28 cellular contexts compared by ENCODE assay signal in genomic region chr14:104779776-104780512, GRCh38.
"Had no signal": no experiment of that assay in that cellular context is flagged by ENCODE, and none has a peak within 500 bp of the region (broad histone marks: within the 10 kb centered on the region; RNA-seq: fewer than 3 reads in every experiment).

No MANE protein-coding gene starts in this region.

- H3K4me3 Mint-ChIP-seq: activated CD4-positive, alpha-beta memory T cell treated with anti-CD3 and anti-CD28 coated beads, Interleukin-2, amount 10 ng/mL, durations not matched to agents 7 days and 5 days; activated CD4-positive, alpha-beta T cell treated with anti-CD3 and anti-CD28 coated beads, Interleukin-2, amount 10 ng/mL, durations not matched to agents 7 days and 5 days; activated naive CD4-positive, alpha-beta T cell treated with anti-CD3 and anti-CD28 coated beads, Interleukin-2, amount 10 ng/mL, durations not matched to agents 7 days and 5 days; activated naive CD8-positive, alpha-beta T cell treated with anti-CD3 and anti-CD28 coated beads, Interleukin-2, amount 10 ng/mL, durations not matched to agents 7 days and 5 days; activated T-cell treated with anti-CD3 and anti-CD28 coated beads, Interleukin-2, amount 50 U/mL, for 24 hours; activated T-cell treated with anti-CD3 and anti-CD28 coated beads, Interleukin-2, amount 50 U/mL, for 72 hours; brain had no signal

- H3K27me3 ChIP-seq: ascending aorta, breast epithelium, cardiac muscle cell, colonic mucosa, esophagus squamous epithelium, gastroesophageal sphincter had no signal

- H3K4me3 ChIP-seq: ascending aorta, breast epithelium, cardiac muscle cell, colonic mucosa, esophagus squamous epithelium, gastroesophageal sphincter had no signal

- H3K4me1 Mint-ChIP-seq: activated CD4-positive, alpha-beta memory T cell treated with anti-CD3 and anti-CD28 coated beads, Interleukin-2, amount 10 ng/mL, durations not matched to agents 7 days and 5 days; activated CD4-positive, alpha-beta T cell treated with anti-CD3 and anti-CD28 coated beads, Interleukin-2, amount 10 ng/mL, durations not matched to agents 7 days and 5 days; activated naive CD4-positive, alpha-beta T cell treated with anti-CD3 and anti-CD28 coated beads, Interleukin-2, amount 10 ng/mL, durations not matched to agents 7 days and 5 days; activated naive CD8-positive, alpha-beta T cell treated with anti-CD3 and anti-CD28 coated beads, Interleukin-2, amount 10 ng/mL, durations not matched to agents 7 days and 5 days had no signal

- H3K27ac Mint-ChIP-seq: activated CD4-positive, alpha-beta memory T cell treated with anti-CD3 and anti-CD28 coated beads, Interleukin-2, amount 10 ng/mL, durations not matched to agents 7 days and 5 days; activated CD4-positive, alpha-beta T cell treated with anti-CD3 and anti-CD28 coated beads, Interleukin-2, amount 10 ng/mL, durations not matched to agents 7 days and 5 days; activated naive CD4-positive, alpha-beta T cell treated with anti-CD3 and anti-CD28 coated beads, Interleukin-2, amount 10 ng/mL, durations not matched to agents 7 days and 5 days; activated naive CD4-positive, alpha-beta T cell treated with anti-CD3 and anti-CD28 coated beads, Interleukin-2, amount 50 U/mL, for 72 hours; activated naive CD8-positive, alpha-beta T cell treated with anti-CD3 and anti-CD28 coated beads, Interleukin-2, amount 10 ng/mL, durations not matched to agents 7 days and 5 days; activated T-cell treated with anti-CD3 and anti-CD28 coated beads, Interleukin-2, amount 50 U/mL, for 24 hours; activated T-cell treated with anti-CD3 and anti-CD28 coated beads, Interleukin-2, amount 50 U/mL, for 72 hours had no signal

- H3K27ac ChIP-seq: ascending aorta, breast epithelium, cardiac muscle cell, colonic mucosa, epithelial cell of prostate, esophagus squamous epithelium had no signal

- DNase-seq: activated CD4-positive, alpha-beta memory T cell treated with anti-CD3 and anti-CD28 coated beads, Interleukin-2, amount 10 ng/mL, durations not matched to agents 7 days and 5 days; activated CD4-positive, alpha-beta T cell treated with anti-CD3 and anti-CD28 coated beads for 1 hour; activated CD4-positive, alpha-beta T cell treated with anti-CD3 and anti-CD28 coated beads for 4 hours; activated CD4-positive, alpha-beta T cell treated with anti-CD3 and anti-CD28 coated beads, Interleukin-2, amount 10 ng/mL, durations not matched to agents 7 days and 5 days; activated CD4-positive, alpha-beta T cell treated with anti-CD3 and anti-CD28 coated beads, Interleukin-2, amount 50 U/mL, for 4 hours; activated CD8-positive, alpha-beta memory T cell treated with anti-CD3 and anti-CD28 coated beads, Interleukin-2, amount 50 U/mL, for 48 hours; activated gamma-delta T cell; activated naive CD4-positive, alpha-beta T cell; activated naive CD4-positive, alpha-beta T cell treated with anti-CD3 and anti-CD28 coated beads, Interleukin-2, amount 10 ng/mL, durations not matched to agents 7 days and 5 days; activated naive CD8-positive, alpha-beta T cell treated with anti-CD3 and anti-CD28 coated beads, Interleukin-2, amount 10 ng/mL, durations not matched to agents 7 days and 5 days; activated T-cell treated with anti-CD3 and anti-CD28 coated beads for 4 hours; activated T-cell treated with anti-CD3 and anti-CD28 coated beads, Interleukin-2, amount 50 U/mL, for 24 hours; activated T-cell treated with anti-CD3 and anti-CD28 coated beads, Interleukin-2, amount 50 U/mL, for 72 hours; central memory CD4-positive, alpha-beta T cell; cerebellar nuclear complex; colonic mucosa; effector CD8-positive, alpha-beta T cell; esophagus squamous epithelium; foreskin melanocyte; head of caudate nucleus; T-helper 2 cell had no signal

- H3K9me3 ChIP-seq: ascending aorta, breast epithelium, colonic mucosa, esophagus squamous epithelium, gastroesophageal sphincter had no signal

- ATAC-seq: activated naive CD4-positive, alpha-beta T cell treated with anti-CD3 and anti-CD28 coated beads, Interleukin-2, amount 50 U/mL, for 72 hours; activated T-cell treated with anti-CD3 and anti-CD28 coated beads, Interleukin-2, amount 50 U/mL, for 72 hours; gastroesophageal sphincter had no signal

- H3K27me3 Mint-ChIP-seq: activated CD4-positive, alpha-beta memory T cell treated with anti-CD3 and anti-CD28 coated beads, Interleukin-2, amount 10 ng/mL, durations not matched to agents 7 days and 5 days; activated CD4-positive, alpha-beta T cell treated with anti-CD3 and anti-CD28 coated beads, Interleukin-2, amount 10 ng/mL, durations not matched to agents 7 days and 5 days; activated naive CD4-positive, alpha-beta T cell treated with anti-CD3 and anti-CD28 coated beads, Interleukin-2, amount 10 ng/mL, durations not matched to agents 7 days and 5 days; activated naive CD8-positive, alpha-beta T cell treated with anti-CD3 and anti-CD28 coated beads, Interleukin-2, amount 10 ng/mL, durations not matched to agents 7 days and 5 days; activated T-cell treated with anti-CD3 and anti-CD28 coated beads, Interleukin-2, amount 50 U/mL, for 24 hours; brain had no signal

- H3K4me1 ChIP-seq: colonic mucosa had no signal

- H3K9me3 Mint-ChIP-seq: activated CD4-positive, alpha-beta memory T cell treated with anti-CD3 and anti-CD28 coated beads, Interleukin-2, amount 10 ng/mL, durations not matched to agents 7 days and 5 days; activated CD4-positive, alpha-beta T cell treated with anti-CD3 and anti-CD28 coated beads, Interleukin-2, amount 10 ng/mL, durations not matched to agents 7 days and 5 days; activated naive CD4-positive, alpha-beta T cell treated with anti-CD3 and anti-CD28 coated beads, Interleukin-2, amount 10 ng/mL, durations not matched to agents 7 days and 5 days; activated naive CD4-positive, alpha-beta T cell treated with anti-CD3 and anti-CD28 coated beads, Interleukin-2, amount 50 U/mL, for 72 hours; activated naive CD8-positive, alpha-beta T cell treated with anti-CD3 and anti-CD28 coated beads, Interleukin-2, amount 10 ng/mL, durations not matched to agents 7 days and 5 days; activated T-cell treated with anti-CD3 and anti-CD28 coated beads, Interleukin-2, amount 50 U/mL, for 24 hours; activated T-cell treated with anti-CD3 and anti-CD28 coated beads, Interleukin-2, amount 50 U/mL, for 72 hours; brain had no signal
